In genomic region chr16:88588754-88589153, GRCh38 we compare ENCODE assay signal across 15 cellular contexts. TPM values are rescaled to one million over a fixed set of nuclear protein-coding genes. Genes with fewer than 3 reads are reported as not detected.
DNase-seq lines count a peak whose midpoint lies in the region; ATAC-seq and TF ChIP-seq lines count a peak whose summit lies in the region.
"Had no signal": no experiment of that assay in that cellular context is flagged by ENCODE, and none has a peak within 500 bp of the region (broad histone marks: within the 10 kb centered on the region; RNA-seq: fewer than 3 reads in every experiment).

No MANE protein-coding gene starts in this region.

- POLR2A ChIA-PET in activated CD4-positive, alpha-beta memory T cell treated with anti-CD3 and anti-CD28 coated beads for 36 hours (lab: Charles Lee): interaction anchor here (0.6 to 4.3 kb wide), 2 partner anchors 18 to 93 kb away, joined by 3 to 24 read pairs; partner anchors contain the start of gene ZC3H18

- ATAC-seq in activated CD4-positive, CD25-positive, alpha-beta regulatory T cell treated with anti-CD3 and anti-CD28 coated beads, Interleukin-2, amount 50 U/mL, for 24 hours: peak; percentile 72 to 73
- peak; percentile 30 to 56 for ATAC-seq in activated naive CD4-positive, alpha-beta T cell treated with anti-CD3 and anti-CD28 coated beads, Interleukin-2, amount 50 U/mL, for 72 hours
- peak; percentile 47 for ATAC-seq in effector memory CD8-positive, alpha-beta T cell (replicated peaks)
- ATAC-seq in upper lobe of right lung: no peak
- ATAC-seq: Panc1 had no signal

- CTCF ChIA-PET in activated CD4-positive, alpha-beta memory T cell treated with anti-CD3 and anti-CD28 coated beads for 36 hours (lab: Charles Lee): no interaction called here

- no peaks in the 10 kb centered on the region for H3K27me3 Mint-ChIP-seq in activated CD4-positive, alpha-beta memory T cell treated with anti-CD3 and anti-CD28 coated beads for 36 hours
- no peaks in the 10 kb centered on the region for H3K27me3 Mint-ChIP-seq in effector memory CD8-positive, alpha-beta T cell

- H3K4me1 ChIP-seq in upper lobe of right lung: no peaks in the 10 kb centered on the region

- no peak overlapping the region for H3K27ac ChIP-seq in upper lobe of right lung
- H3K27ac ChIP-seq: 22Rv1 had no signal

- no peak overlapping the region for H3K4me3 ChIP-seq in upper lobe of right lung

- H3K27me3 ChIP-seq in upper lobe of right lung: no peaks in the 10 kb centered on the region

- H3K9me3 ChIP-seq in upper lobe of right lung: no peaks in the 10 kb centered on the region

- TF ChIP-seq CTCF in upper lobe of right lung (IDR thresholded peaks at IDR 0.05): no peak

- peaks cover 37% of the 10 kb centered on the region for H3K36me3 ChIP-seq in upper lobe of right lung

- peaks cover 21 to 26% of the 10 kb centered on the region in 2 donors for H3K36me3 Mint-ChIP-seq in activated naive CD4-positive, alpha-beta T cell treated with anti-CD3 and anti-CD28 coated beads, Interleukin-2, amount 50 U/mL, for 72 hours
- H3K36me3 Mint-ChIP-seq in activated CD4-positive, alpha-beta memory T cell treated with anti-CD3 and anti-CD28 coated beads for 36 hours: peaks cover 56% of the 10 kb centered on the region
- peaks cover 46% of the 10 kb centered on the region for H3K36me3 Mint-ChIP-seq in effector memory CD8-positive, alpha-beta T cell (ENCODE audit: insufficient read depth)

- H3K9me3 Mint-ChIP-seq in activated naive CD4-positive, alpha-beta T cell treated with anti-CD3 and anti-CD28 coated beads, Interleukin-2, amount 50 U/mL, for 72 hours: no peaks in the 10 kb centered on the region
- H3K9me3 Mint-ChIP-seq in activated CD4-positive, alpha-beta memory T cell treated with anti-CD3 and anti-CD28 coated beads for 36 hours: no peaks in the 10 kb centered on the region
- H3K9me3 Mint-ChIP-seq in effector memory CD8-positive, alpha-beta T cell: no peaks in the 10 kb centered on the region

- no peak overlapping the region for H3K4me3 Mint-ChIP-seq in activated CD4-positive, alpha-beta memory T cell treated with anti-CD3 and anti-CD28 coated beads for 36 hours
- no peak overlapping the region for H3K4me3 Mint-ChIP-seq in effector memory CD8-positive, alpha-beta T cell

- DNase-seq in activated CD4-positive, CD25-positive, alpha-beta regulatory T cell (lab: John Stamatoyannopoulos, UW): no peak
- no peak for DNase-seq in activated naive CD4-positive, alpha-beta T cell treated with anti-CD3 and anti-CD28 coated beads, Interleukin-2, amount 50 U/mL, for 72 hours (ENCODE audit: low spot score in 2 of 2)
- DNase-seq in activated naive CD4-positive, alpha-beta T cell (lab: John Stamatoyannopoulos, UW): no peak
- DNase-seq in activated CD4-positive, alpha-beta memory T cell treated with anti-CD3 and anti-CD28 coated beads for 36 hours: no peak
- no peak for DNase-seq in effector memory CD8-positive, alpha-beta T cell
- DNase-seq in NCI-H1417 treated with DMSO at 0.1 percent for 48 hours (lab: John Stamatoyannopoulos, UW): no peak
- DNase-seq in upper lobe of right lung: no peak
- DNase-seq: COR-L47, MV-4-11, NCI-H1436, NCI-H2081, NCI-H510A treated with DMSO at 0.1 percent for 48 hours had no signal

- peaks cover 55% of the 10 kb centered on the region for H3K4me1 Mint-ChIP-seq in activated CD4-positive, alpha-beta memory T cell treated with anti-CD3 and anti-CD28 coated beads for 36 hours (ENCODE audit: low read depth)
- peaks cover 38 to 42% of the 10 kb centered on the region in 2 donors for H3K4me1 Mint-ChIP-seq in effector memory CD8-positive, alpha-beta T cell (ENCODE audit: low read depth in 2 of 2)

- H3K27ac Mint-ChIP-seq in activated naive CD4-positive, alpha-beta T cell treated with anti-CD3 and anti-CD28 coated beads, Interleukin-2, amount 50 U/mL, for 72 hours: peak overlapping the region; percentile 18 to 60
- H3K27ac Mint-ChIP-seq in activated CD4-positive, alpha-beta memory T cell treated with anti-CD3 and anti-CD28 coated beads for 36 hours: peak overlapping the region; percentile 89
- H3K27ac Mint-ChIP-seq in effector memory CD8-positive, alpha-beta T cell: peak overlapping the region; percentile 79 to 83

- intact Hi-C loops in activated CD4-positive, alpha-beta memory T cell treated with anti-CD3 and anti-CD28 coated beads for 36 hours (cut with micrococcal nuclease): no loop called here
- intact Hi-C loops in upper lobe of right lung (cut with DNase I): no loop called here

RNA-seq across cellular contexts. Expression of gene ZC3H18, which starts 18.6 kb away (rescaled TPM):
- 10 to 100 TPM; 70.3 to 71.9 TPM for total RNA-seq in activated naive CD4-positive, alpha-beta T cell treated with anti-CD3 and anti-CD28 coated beads, Interleukin-2, amount 50 U/mL, for 72 hours
- 10 to 100 TPM; 72.0 to 72.7 TPM for total RNA-seq in activated CD4-positive, alpha-beta memory T cell treated with anti-CD3 and anti-CD28 coated beads for 36 hours
- total RNA-seq in upper lobe of right lung: 44.5 TPM

RNA-seq across cellular contexts. Expression of gene IL17C, which starts 49.6 kb away (rescaled TPM):
- total RNA-seq in activated naive CD4-positive, alpha-beta T cell treated with anti-CD3 and anti-CD28 coated beads, Interleukin-2, amount 50 U/mL, for 72 hours: not detected
- total RNA-seq in activated CD4-positive, alpha-beta memory T cell treated with anti-CD3 and anti-CD28 coated beads for 36 hours: under 1 TPM in 1 of 2 experiments, not detected in 1; 0.22 TPM
- not detected for total RNA-seq in upper lobe of right lung

Comparison
In these comparisons a context has a peak if more than half of its experiments do, and no peak if none do; other contexts are left out.
1. H3K27ac Mint-ChIP-seq: peak in every context shown above with its lines; median percentile 89 in activated CD4-positive, alpha-beta memory T cell treated with anti-CD3 and anti-CD28 coated beads for 36 hours; 81 in effector memory CD8-positive, alpha-beta T cell; 39 in activated naive CD4-positive, alpha-beta T cell treated with anti-CD3 and anti-CD28 coated beads, Interleukin-2, amount 50 U/mL, for 72 hours.